In the genomic region with DNA sequence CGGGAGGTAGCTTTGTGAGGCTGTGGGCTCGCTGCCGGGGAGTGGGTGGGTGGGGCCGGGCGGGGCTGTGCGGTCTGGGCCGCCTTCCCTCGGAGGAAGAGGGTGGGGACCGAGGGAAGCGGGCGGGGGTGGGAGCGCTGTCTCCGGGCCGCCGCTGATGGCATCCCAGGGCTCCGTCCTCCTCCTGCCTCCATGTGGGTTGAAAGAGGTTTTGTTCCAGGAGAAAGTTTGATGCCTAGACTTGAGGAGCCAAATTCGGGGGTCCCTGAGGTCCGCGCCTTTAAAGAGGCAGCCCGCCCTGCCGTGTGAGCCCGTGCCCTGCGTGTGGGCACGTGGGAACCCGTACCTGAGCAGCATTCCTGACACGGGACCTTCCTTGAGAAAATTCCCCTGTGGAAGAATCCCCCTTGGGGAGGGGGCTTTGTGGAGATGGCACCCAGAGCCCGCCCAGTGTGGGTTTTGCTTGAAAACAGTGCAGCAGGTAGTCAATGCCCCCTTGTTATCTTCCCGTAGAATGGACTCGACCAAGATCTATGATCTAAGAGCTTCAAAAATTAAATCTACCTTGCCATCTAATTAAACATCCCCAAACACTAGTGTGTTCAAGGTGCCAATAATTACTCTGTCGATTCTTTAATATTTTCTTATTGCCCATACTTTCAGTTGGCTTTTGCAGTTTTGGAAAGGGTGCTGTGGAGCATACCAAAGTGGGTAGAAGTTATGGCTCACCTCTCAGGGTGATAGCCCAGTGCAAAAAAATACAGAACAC, we compare ENCODE assay signal across 8 cellular contexts.
A peak's percentile ranks its signal among the peaks of the same experiment; 100 is the strongest.
DNase-seq lines count a peak whose midpoint lies in the region; ATAC-seq and TF ChIP-seq lines count a peak whose summit lies in the region.

No MANE protein-coding gene starts in this region.

- peak overlapping the region; percentile 76 for H3K4me3 ChIP-seq in HL-60 (replicated peaks; ENCODE audit: insufficient read depth, low read length)
- H3K4me3 ChIP-seq in astrocyte of the spinal cord (ENCODE audit: low read depth, low read length) = peak overlapping the region; percentile 50
- peak overlapping the region; percentile 96 to 98 for H3K4me3 ChIP-seq in tibial artery

- intact Hi-C loops in left colon (cut with DNase I, micrococcal nuclease) (no loop called here), tibial artery (cut with DNase I; ENCODE audit: low total_unique reads) (loop anchor here (10.0 kb wide), 1 partner anchor 468 kb away; a partner anchor contains a TSS)

- H3K4me1 ChIP-seq in tibial artery = peaks cover 0 to 31% (median 13%) of the 10 kb centered on the region in 4 donors

- H3K36me3 ChIP-seq in tibial artery = no peaks in the 10 kb centered on the region

- TF ChIP-seq CTCF in HL-60 (IDR thresholded peaks at IDR 0.05; ENCODE audit: insufficient read depth, low read length) (no peak), astrocyte of the spinal cord (IDR thresholded peaks at IDR 0.05; ENCODE audit: low read depth, low read length) (no peak), tibial artery (IDR thresholded peaks at IDR 0.05) (no peak)

- peak; percentile 27 for ATAC-seq in left colon

- peaks cover 27% of the 10 kb centered on the region for H3K27me3 ChIP-seq in HL-60 (ENCODE audit: insufficient read depth, poor library complexity, severe bottlenecking)
- no peaks in the 10 kb centered on the region for H3K27me3 ChIP-seq in tibial artery

- no peak overlapping the region for H3K27ac ChIP-seq in HL-60 (replicated peaks)
- peak overlapping the region; percentile 95 to 96 for H3K27ac ChIP-seq in tibial artery

- DNase-seq in DMS 273 (lab: John Stamatoyannopoulos, UW; ENCODE audit: unreplicated experiment) (peak; percentile 68), DMS 273 treated with DMSO at 0.1 percent for 48 hours (lab: John Stamatoyannopoulos, UW) (no peak), HL-60 (ENCODE audit: low read depth in 1 of 2, low spot score in 1 of 2) (no peak), astrocyte of the spinal cord (ENCODE audit: low read depth, low spot score) (no peak), left colon (peak in 1 of 2 donors; percentile 4), tibial artery (peak in 1 of 2 donors; percentile 22)
- DNase-seq in effector CD8-positive, alpha-beta T cell (lab: John Stamatoyannopoulos, UW) = no peak
- no peak for DNase-seq in stimulated activated CD4-positive, alpha-beta T cell treated with anti-CD3 and anti-CD28 coated beads, Interleukin-12 subunit alpha, Interleukin-12 subunit beta, amount 100 ng/mL, for 4 hours

- no peaks in the 10 kb centered on the region for H3K9me3 ChIP-seq in tibial artery

- in situ Hi-C loops in astrocyte of the spinal cord (cut with HindIII; ENCODE audit: low sequenced_read_pairs) = no loop called here
